8 cellular contexts compared by ENCODE assay signal in genomic region chr18:63850010-63850409, GRCh38. TPM values are rescaled to one million over a fixed set of nuclear protein-coding genes. Genes with fewer than 3 reads are reported as not detected.
DNase-seq lines count a peak whose midpoint lies in the region; ATAC-seq and TF ChIP-seq lines count a peak whose summit lies in the region.

No MANE protein-coding gene starts in this region.

- H3K27me3 ChIP-seq in OCI-LY3 (ENCODE audit: low read depth, low read length): peaks cover 38% of the 10 kb centered on the region
- H3K27me3 ChIP-seq in transverse colon: no peaks in the 10 kb centered on the region

- in situ Hi-C loops in transverse colon (cut with MboI; ENCODE audit: low pct_ligation_motif_present in 1 of 4, low pct_unique_long_range_greater_than_20kb in 1 of 4, low sequenced_read_pairs in 3 of 4): no loop called here

- no peak overlapping the region for H3K9ac ChIP-seq in OCI-LY3 (ENCODE audit: low read length)

- H3K4me1 ChIP-seq in OCI-LY3 (ENCODE audit: low read length): peaks cover 10% of the 10 kb centered on the region
- no peaks in the 10 kb centered on the region for H3K4me1 ChIP-seq in transverse colon

- TF ChIP-seq POLR2A in transverse colon (IDR thresholded peaks at IDR 0.05): no peak

- ATAC-seq in GM18511 (IDR thresholded peaks at IDR 0.05; ENCODE audit: unreplicated experiment) (peak; percentile 86), HG03378 (IDR thresholded peaks at IDR 0.05; ENCODE audit: unreplicated experiment) (peak; percentile 79), HG03045 (IDR thresholded peaks at IDR 0.05; ENCODE audit: unreplicated experiment) (no peak)

- H3K4me2 ChIP-seq in OCI-LY3 (ENCODE audit: low read length): no peak overlapping the region

- H3K27ac ChIP-seq in OCI-LY3 (ENCODE audit: low read length) (no peak overlapping the region), transverse colon (no peak overlapping the region)

- DNase-seq in AG08395 (ENCODE audit: low spot score) (peak; percentile 57), globus pallidus (ENCODE audit: low spot score) (peak; percentile 11), transverse colon (no peak)
- no peak for DNase-seq in stimulated activated CD4-positive, alpha-beta T cell treated with anti-CD3 and anti-CD28 coated beads, Interleukin-4, amount 100 ng/mL, for 24 hours

- no peak overlapping the region for H2AFZ ChIP-seq in OCI-LY3 (ENCODE audit: low read depth, low read length)

- TF ChIP-seq EP300 in transverse colon (IDR thresholded peaks at IDR 0.05; ENCODE audit: low read depth): no peak

- H3K79me2 ChIP-seq in OCI-LY3 (ENCODE audit: low read length): no peaks in the 10 kb centered on the region

- H4K20me1 ChIP-seq in OCI-LY3 (ENCODE audit: insufficient read depth, low read length): no peaks in the 10 kb centered on the region

- TF ChIP-seq CTCF in OCI-LY3 (IDR thresholded peaks at IDR 0.05; ENCODE audit: low read depth, low read length) (peak; percentile 94), transverse colon (IDR thresholded peaks at IDR 0.05) (no peak)

- no peak overlapping the region for H3K4me3 ChIP-seq in OCI-LY3 (ENCODE audit: low read length)
- H3K4me3 ChIP-seq in transverse colon: no peak overlapping the region

- 35 to 56% methylated on average over 3 to 4 of the region's 4 CpGs for WGBS in transverse colon (ENCODE audit: low coverage in 1 of 2), 2 donors

- H3K9me3 ChIP-seq in OCI-LY3 (ENCODE audit: insufficient read depth, low read length) (no peaks in the 10 kb centered on the region), transverse colon (no peaks in the 10 kb centered on the region)

- intact Hi-C loops in transverse colon (cut with DNase I; ENCODE audit: low total_unique reads): no loop called here

- H3K36me3 ChIP-seq in OCI-LY3 (replicated peaks; ENCODE audit: low read depth, low read length): no peaks in the 10 kb centered on the region
- H3K36me3 ChIP-seq in transverse colon: no peaks in the 10 kb centered on the region

RNA-seq across cellular contexts. Expression of gene SERPINB2, which starts 37.5 kb away (rescaled TPM):
- 10 to 100 TPM in 1 of 4 donors, not detected in 3; 48.3 TPM for total RNA-seq in transverse colon

RNA-seq across cellular contexts. Expression of gene SERPINB10, which starts 57.7 kb away (rescaled TPM):
- total RNA-seq in transverse colon: not detected

Comparison
In these comparisons a context has a peak if more than half of its experiments do, and no peak if none do; other contexts are left out.
1. DNase-seq: peak in AG08395 (single experiment) and globus pallidus (single experiment); none in transverse colon (single experiment) and stimulated activated CD4-positive, alpha-beta T cell treated with anti-CD3 and anti-CD28 coated beads, Interleukin-4, amount 100 ng/mL, for 24 hours (single experiment).